Comparison of ENCODE assay signal across 8 cellular contexts in genomic region chr13:49220856-49221614, GRCh38. TPM values are rescaled to one million over a fixed set of nuclear protein-coding genes. Genes with fewer than 3 reads are reported as not detected.
DNase-seq lines count a peak whose midpoint lies in the region; ATAC-seq and TF ChIP-seq lines count a peak whose summit lies in the region.

No MANE protein-coding gene starts in this region.

- no peak overlapping the region for H3K27ac ChIP-seq in HUES6 (ENCODE audit: low read depth, low read length)
- H3K27ac ChIP-seq in neural progenitor cell = no peak overlapping the region

- H3K27ac Mint-ChIP-seq in neural progenitor cell = no peak overlapping the region

- TF ChIP-seq CTCF in neural progenitor cell (IDR thresholded peaks at IDR 0.05) = no peak

- H3K4me1 Mint-ChIP-seq in neural progenitor cell = peaks cover 16% of the 10 kb centered on the region

- H3K9me3 ChIP-seq in HUES6 (ENCODE audit: control insufficient read depth, insufficient read depth, low read depth, low read length) = no peaks in the 10 kb centered on the region
- no peaks in the 10 kb centered on the region for H3K9me3 ChIP-seq in neural progenitor cell (ENCODE audit: low read depth)

- H3K27me3 ChIP-seq in HUES6 (ENCODE audit: control insufficient read depth, insufficient read depth, low read length) (peaks cover 98% of the 10 kb centered on the region), neural progenitor cell (peaks cover 100% of the 10 kb centered on the region)

- H3K9ac ChIP-seq in HUES6 (ENCODE audit: low read length) = no peak overlapping the region
- H3K9ac ChIP-seq in neural progenitor cell = no peak overlapping the region

- peaks cover 17% of the 10 kb centered on the region for H3F3A ChIP-seq in neural progenitor cell (ENCODE audit: low read depth)

- H3K4me3 ChIP-seq in HUES6 (ENCODE audit: low read depth, low read length) (peak overlapping the region; percentile 64), neural progenitor cell (peak overlapping the region; percentile 38)

- H3K9me3 Mint-ChIP-seq in neural progenitor cell = peaks cover 2% of the 10 kb centered on the region

- ATAC-seq in HG03039 (IDR thresholded peaks at IDR 0.05; ENCODE audit: unreplicated experiment) (no peak), HG02970 (IDR thresholded peaks at IDR 0.05; ENCODE audit: low FRiP score, unreplicated experiment) (no peak)

- H4K20me1 ChIP-seq in neural progenitor cell (ENCODE audit: low read depth) = peaks cover 4% of the 10 kb centered on the region

- no peaks in the 10 kb centered on the region for H3K79me2 ChIP-seq in neural progenitor cell (ENCODE audit: low read depth)

- H3K4me3 Mint-ChIP-seq in neural progenitor cell = peak overlapping the region; percentile 77

- H3K4me1 ChIP-seq in HUES6 (ENCODE audit: control insufficient read depth, insufficient read depth, low read length) (peaks cover 12% of the 10 kb centered on the region; the same call in 1 of the 2 replicates), neural progenitor cell (no peaks in the 10 kb centered on the region)

- H3K36me3 ChIP-seq in HUES6 (ENCODE audit: control insufficient read depth, insufficient read depth, low read length) (no peaks in the 10 kb centered on the region), neural progenitor cell (no peaks in the 10 kb centered on the region)

- peak overlapping the region; percentile 70 for H3K4me2 ChIP-seq in neural progenitor cell

- H3K27me3 Mint-ChIP-seq in neural progenitor cell (ENCODE audit: insufficient read depth, low read depth) = peaks cover 52% of the 10 kb centered on the region

- DNase-seq in CD1c-positive myeloid dendritic cell (ENCODE audit: extremely low spot score) = peak; percentile 61
- peak; percentile 60 for DNase-seq in ecto neural progenitor cell (ENCODE audit: low spot score)
- DNase-seq in neural progenitor cell (ENCODE audit: low spot score) = peak; percentile 61
- no peak for DNase-seq in putamen (ENCODE audit: low spot score)
- DNase-seq in NOMO-1 treated with DMSO at 0.1 percent for 48 hours (lab: John Stamatoyannopoulos, UW; ENCODE audit: unreplicated experiment) = no peak

- H3K36me3 Mint-ChIP-seq in neural progenitor cell = peaks cover 1% of the 10 kb centered on the region

- H2AFZ ChIP-seq in neural progenitor cell (replicated peaks) = peak overlapping the region; percentile 94

RNA-seq across cellular contexts. Expression of gene MLNR, which starts 0.9 kb away (rescaled TPM):
- total RNA-seq in neural progenitor cell (ENCODE audit: low replicate concordance) = not detected in 2 replicates

RNA-seq across cellular contexts. Expression of gene CDADC1, which starts 26.7 kb away (rescaled TPM):
- 1.7 and 2.9 TPM in 2 replicates for total RNA-seq in neural progenitor cell (ENCODE audit: low replicate concordance)

Comparison
In these comparisons a context has a peak if more than half of its experiments do, and no peak if none do; other contexts are left out.
1. DNase-seq: peak in CD1c-positive myeloid dendritic cell (single experiment), ecto neural progenitor cell (single experiment) and neural progenitor cell (single experiment); none in putamen (single experiment) and NOMO-1 treated with DMSO at 0.1 percent for 48 hours (single experiment).